Comparison of ENCODE assay signal across 13 cellular contexts in the genomic region with DNA sequence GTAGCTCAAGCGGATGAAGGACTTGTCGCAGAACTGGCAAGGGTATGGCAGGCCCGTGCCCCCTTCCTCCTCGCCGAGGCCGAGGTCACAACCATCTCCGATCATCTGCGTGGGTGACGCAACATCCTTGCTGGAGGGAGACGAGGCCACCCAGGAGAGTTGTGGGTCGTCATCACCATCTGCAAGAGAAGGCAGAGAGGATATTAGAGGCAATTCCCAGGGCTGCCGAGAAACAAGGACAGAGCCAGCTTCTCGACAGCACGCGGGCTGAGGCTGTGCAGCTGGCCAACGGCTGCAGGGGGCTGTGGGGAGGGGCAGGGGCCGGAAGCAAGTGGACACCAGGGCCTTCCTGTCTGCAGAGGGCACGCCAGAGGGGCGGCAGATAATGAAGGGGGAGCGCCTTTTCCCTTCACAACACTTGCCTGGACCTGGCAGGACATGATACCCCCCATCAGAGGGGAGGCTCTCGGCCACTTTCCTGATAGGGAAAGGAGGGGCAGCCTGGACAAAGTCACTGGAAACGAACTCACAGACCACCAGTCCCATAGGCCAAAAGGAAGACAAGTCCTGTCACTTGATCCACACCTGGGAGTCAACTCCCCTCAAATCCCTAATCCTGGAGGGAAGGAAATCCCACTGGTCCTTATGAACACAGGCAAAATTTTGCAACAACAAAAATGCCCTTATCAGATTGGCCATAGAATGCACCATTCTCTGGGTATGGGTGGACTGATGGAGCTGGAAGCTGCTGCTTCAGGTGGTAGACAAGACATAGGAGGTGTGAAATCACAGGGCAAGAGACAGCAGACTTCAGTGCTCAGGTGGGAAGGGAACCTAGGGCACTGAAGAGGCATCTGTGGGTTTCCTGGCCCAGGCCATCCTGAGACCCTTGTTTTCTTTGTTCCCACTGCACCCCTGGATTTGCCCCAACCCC.
DNase-seq lines count a peak whose midpoint lies in the region; ATAC-seq and TF ChIP-seq lines count a peak whose summit lies in the region.
"Had no signal": no experiment of that assay in that cellular context is flagged by ENCODE, and none has a peak within 500 bp of the region (broad histone marks: within the 10 kb centered on the region; RNA-seq: fewer than 3 reads in every experiment).

No MANE protein-coding gene starts in this region.

- H3K4me1 ChIP-seq in HUES64 (ENCODE audit: insufficient read depth, low read length) (peaks cover 44% of the 10 kb centered on the region), lower lobe of right lung (peaks cover 21% of the 10 kb centered on the region), sigmoid colon (peaks cover 0 to 28% (median 20%) of the 10 kb centered on the region in 4 donors)

- TF ChIP-seq CTCF in choroid plexus epithelial cell (conservative IDR thresholded peaks at IDR 0.05; ENCODE audit: low read depth, low read length) (no peak), lower lobe of right lung (IDR thresholded peaks at IDR 0.05) (no peak), sigmoid colon (IDR thresholded peaks at IDR 0.05) (no peak)

- intact Hi-C loops in lower lobe of right lung (cut with DNase I) = no loop called here
- intact Hi-C loops in sigmoid colon (cut with DNase I) = no loop called here

- H3K9ac ChIP-seq in HUES64 (ENCODE audit: low read depth, low read length) = no peak overlapping the region

- no peaks in the 10 kb centered on the region for H3K9me3 ChIP-seq in HUES64 (ENCODE audit: insufficient read depth, low read depth, low read length)
- no peaks in the 10 kb centered on the region for H3K9me3 ChIP-seq in lower lobe of right lung
- H3K9me3 ChIP-seq in sigmoid colon = no peaks in the 10 kb centered on the region

- DNase-seq in choroid plexus epithelial cell (ENCODE audit: low read depth) = peak; percentile 39
- no peak for DNase-seq in lower lobe of right lung
- no peak for DNase-seq in sigmoid colon
- DNase-seq in NCI-H774 (lab: John Stamatoyannopoulos, UW) = no peak
- DNase-seq in SHP77 treated with DMSO at 0.1 percent for 48 hours (lab: John Stamatoyannopoulos, UW) = no peak
- DNase-seq: activated CD4-positive, alpha-beta T cell treated with anti-CD3 and anti-CD28 coated beads for 1 hour; NCI-H2081 treated with DMSO at 0.1 percent for 48 hours; stimulated activated CD4-positive, alpha-beta T cell treated with anti-CD3 and anti-CD28 coated beads, Interleukin-2, amount 100 ng/mL, for 48 hours had no signal

- H3K27ac ChIP-seq in HUES64 (ENCODE audit: low read depth, low read length) (peak overlapping the region; percentile 87), lower lobe of right lung (peak overlapping the region; percentile 1), sigmoid colon (peak overlapping the region; percentile 31 to 77 (median 67))

- no peak for TF ChIP-seq POLR2A in sigmoid colon (IDR thresholded peaks at IDR 0.05)

- peak in 1 of 2 donors; percentile 41 for ATAC-seq in lower lobe of right lung
- no peak for ATAC-seq in GM18520 (IDR thresholded peaks at IDR 0.05; ENCODE audit: unreplicated experiment)
- no peak for ATAC-seq in HG02970 (IDR thresholded peaks at IDR 0.05; ENCODE audit: low FRiP score, unreplicated experiment)
- ATAC-seq: GM12878; stimulated activated effector memory CD8-positive, alpha-beta T cell treated with anti-CD3 and anti-CD28 coated beads, Interleukin-12 subunit alpha, Interleukin-12 subunit beta, amount 100 ng/mL, for 72 hours had no signal

- WGBS in HUES64 = 88% methylated on average over 22 of the region's 22 CpGs
- 73 to 80% methylated on average over 22 of the region's 22 CpGs for WGBS in sigmoid colon, 2 donors

- peaks cover 38% of the 10 kb centered on the region for H3K36me3 ChIP-seq in HUES64 (ENCODE audit: insufficient read depth, low read length)
- peaks cover 11% of the 10 kb centered on the region for H3K36me3 ChIP-seq in lower lobe of right lung
- peaks cover 0 to 26% (median 9%) of the 10 kb centered on the region in 4 donors for H3K36me3 ChIP-seq in sigmoid colon

- H3K4me3 ChIP-seq in HUES64 (ENCODE audit: low read length) (no peak overlapping the region), choroid plexus epithelial cell (ENCODE audit: low read depth, low read length) (no peak overlapping the region), lower lobe of right lung (no peak overlapping the region), sigmoid colon (no peak overlapping the region)
- H3K4me3 ChIP-seq: GM12878 had no signal

- H3K27me3 ChIP-seq in HUES64 (ENCODE audit: insufficient read depth, low read length) = no peaks in the 10 kb centered on the region
- no peaks in the 10 kb centered on the region for H3K27me3 ChIP-seq in lower lobe of right lung (ENCODE audit: low read depth)
- H3K27me3 ChIP-seq in sigmoid colon = no peaks in the 10 kb centered on the region

- no peak for TF ChIP-seq EP300 in sigmoid colon (IDR thresholded peaks at IDR 0.05)

Comparison
In these comparisons a context has a peak if more than half of its experiments do, and no peak if none do; other contexts are left out.
1. H3K27ac ChIP-seq: peak in every context shown above with its lines; median percentile 87 in HUES64; 67 in sigmoid colon; 1 in lower lobe of right lung.